Comparison of ENCODE assay signal across 13 cellular contexts in genomic region chr7:112103246-112103645, GRCh38.
DNase-seq lines count a peak whose midpoint lies in the region; ATAC-seq and TF ChIP-seq lines count a peak whose summit lies in the region.
"Had no signal": no experiment of that assay in that cellular context is flagged by ENCODE, and none has a peak within 500 bp of the region (broad histone marks: within the 10 kb centered on the region; RNA-seq: fewer than 3 reads in every experiment).

No MANE protein-coding gene starts in this region.

- intact Hi-C loops in lower lobe of right lung (cut with DNase I): no loop called here
- intact Hi-C loops in esophagus squamous epithelium (cut with DNase I): no loop called here

- H2AFZ ChIP-seq in MM.1S (ENCODE audit: low read length): no peak overlapping the region

- H3K4me1 ChIP-seq in MM.1S (ENCODE audit: low read length) (peaks cover 25% of the 10 kb centered on the region), lower lobe of right lung (peaks cover 29% of the 10 kb centered on the region), esophagus squamous epithelium (peaks cover 0 to 21% (median 7%) of the 10 kb centered on the region in 3 donors)
- H3K4me1 ChIP-seq: Caco-2 had no signal

- in situ Hi-C loops in GM13977 (cut with MboI; ENCODE audit: low pct_unique_long_range_greater_than_20kb, low sequenced_read_pairs, unreplicated experiment): no loop called here

- no peak overlapping the region for H3K9ac ChIP-seq in MM.1S (ENCODE audit: low read length)

- no peaks in the 10 kb centered on the region; the same call in 1 of the 2 replicates for H3F3A ChIP-seq in MM.1S (ENCODE audit: insufficient read depth, low read length)

- peak overlapping the region; percentile 58; the same call in 1 of the 2 replicates for H3K4me2 ChIP-seq in MM.1S (ENCODE audit: low read depth, low read length)

- H3K27ac ChIP-seq in MM.1S (ENCODE audit: low read length) (peak overlapping the region; percentile 6; the same call in 1 of the 2 replicates), lower lobe of right lung (no peak overlapping the region), esophagus squamous epithelium (no peak overlapping the region)

- H3K79me2 ChIP-seq in MM.1S (ENCODE audit: low read length): peaks cover 86% of the 10 kb centered on the region

- H3K4me3 ChIP-seq in MM.1S (ENCODE audit: low read length) (no peak overlapping the region), lower lobe of right lung (no peak overlapping the region), esophagus squamous epithelium (no peak overlapping the region)

- DNase-seq in ELR (ENCODE audit: low read depth) (peak; percentile 66), MM.1S (no peak), astrocyte of the hippocampus (ENCODE audit: low read depth, low spot score) (peak; percentile 22), lower lobe of right lung (no peak), GM13977 (ENCODE audit: low spot score) (no peak), NCI-H1048 (lab: John Stamatoyannopoulos, UW) (no peak), NCI-H1694 treated with DMSO at 0.1 percent for 48 hours (lab: John Stamatoyannopoulos, UW) (no peak), esophagus squamous epithelium (lab: John Stamatoyannopoulos, UW) (no peak)
- DNase-seq: Caco-2; hippocampal formation; NK-92 treated with Interleukin-12 subunit alpha and Interleukin-12 subunit beta, amount 100 ng/mL, for 24 hours had no signal

- no peak for TF ChIP-seq POLR2A in esophagus squamous epithelium (IDR thresholded peaks at IDR 0.05)

- peak; percentile 42 to 61 for ATAC-seq in lower lobe of right lung
- ATAC-seq: activated T-helper 17 cell treated with anti-CD3 and anti-CD28 coated beads, Interleukin-2, amount 50 U/mL, for 72 hours; stimulated activated effector memory CD8-positive, alpha-beta T cell treated with anti-CD3 and anti-CD28 coated beads, Interleukin-12 subunit alpha, Interleukin-12 subunit beta, amount 100 ng/mL, for 72 hours had no signal

- no peaks in the 10 kb centered on the region for H4K20me1 ChIP-seq in MM.1S (ENCODE audit: insufficient read depth, low read length)

- H3K9me3 ChIP-seq in MM.1S (replicated peaks; ENCODE audit: insufficient read depth, low read length) (no peaks in the 10 kb centered on the region), lower lobe of right lung (no peaks in the 10 kb centered on the region), esophagus squamous epithelium (no peaks in the 10 kb centered on the region)
- H3K9me3 ChIP-seq: Caco-2 had no signal

- H3K9me2 ChIP-seq in MM.1S (replicated peaks; ENCODE audit: insufficient read depth, low read length): no peaks in the 10 kb centered on the region

- no peaks in the 10 kb centered on the region for H3K27me3 ChIP-seq in MM.1S (replicated peaks; ENCODE audit: insufficient read depth, low read length)
- H3K27me3 ChIP-seq in lower lobe of right lung (ENCODE audit: low read depth): no peaks in the 10 kb centered on the region
- H3K27me3 ChIP-seq in esophagus squamous epithelium: no peaks in the 10 kb centered on the region

- H3K36me3 ChIP-seq in MM.1S (replicated peaks; ENCODE audit: insufficient read depth, low read length): no peaks in the 10 kb centered on the region
- no peaks in the 10 kb centered on the region for H3K36me3 ChIP-seq in lower lobe of right lung
- no peaks in the 10 kb centered on the region for H3K36me3 ChIP-seq in esophagus squamous epithelium

- TF ChIP-seq CTCF in MM.1S (IDR thresholded peaks at IDR 0.05; ENCODE audit: low read length): no peak
- TF ChIP-seq CTCF in lower lobe of right lung (IDR thresholded peaks at IDR 0.05): no peak
- no peak for TF ChIP-seq CTCF in GM13977 (IDR thresholded peaks at IDR 0.05; ENCODE audit: extremely low read depth, insufficient read depth, missing control alignments)
- no peak for TF ChIP-seq CTCF in esophagus squamous epithelium (IDR thresholded peaks at IDR 0.05)

- WGBS in esophagus squamous epithelium, 2 donors: 49% methylated on average over 2 of the region's 2 CpGs

Comparison
In these comparisons a context has a peak if more than half of its experiments do, and no peak if none do; other contexts are left out.
1. DNase-seq: peak in ELR (single experiment) and astrocyte of the hippocampus (single experiment); none in MM.1S (single experiment), lower lobe of right lung (single experiment), GM13977 (single experiment), NCI-H1048 (single experiment), NCI-H1694 treated with DMSO at 0.1 percent for 48 hours (single experiment) and esophagus squamous epithelium (single experiment).